ENCODE assay signal across 18 cellular contexts in genomic region chr18:7856733-7857132, GRCh38.
DNase-seq lines count a peak whose midpoint lies in the region; ATAC-seq and TF ChIP-seq lines count a peak whose summit lies in the region.
"Had no signal": no experiment of that assay in that cellular context is flagged by ENCODE, and none has a peak within 500 bp of the region (broad histone marks: within the 10 kb centered on the region; RNA-seq: fewer than 3 reads in every experiment).

No MANE protein-coding gene starts in this region.

- ATAC-seq in GM21737 (IDR thresholded peaks at IDR 0.05; ENCODE audit: unreplicated experiment) (no peak), HG02588 (IDR thresholded peaks at IDR 0.05; ENCODE audit: unreplicated experiment) (no peak)
- ATAC-seq: activated naive CD4-positive, alpha-beta T cell treated with anti-CD3 and anti-CD28 coated beads, Interleukin-2, amount 50 U/mL, for 72 hours; left ventricle myocardium superior had no signal

- H3K4me2 ChIP-seq in mammary epithelial cell (ENCODE audit: insufficient read depth, low read depth, low read length) = no peak overlapping the region

- H3K4me1 ChIP-seq in mammary epithelial cell (ENCODE audit: insufficient read depth, low read length) = peaks cover 22% of the 10 kb centered on the region

- H2AFZ ChIP-seq in mammary epithelial cell (ENCODE audit: low read depth, low read length) = no peak overlapping the region

- H3K9ac ChIP-seq in mammary epithelial cell (ENCODE audit: insufficient read depth, low read length) = no peak overlapping the region

- no peaks in the 10 kb centered on the region for H3K27me3 ChIP-seq in mammary epithelial cell (ENCODE audit: insufficient read depth, low read length)
- H3K27me3 ChIP-seq: pancreas had no signal

- peaks cover 4% of the 10 kb centered on the region for H3K9me3 Mint-ChIP-seq in Calu3 (ENCODE audit: low read depth, unreplicated experiment)
- H3K9me3 Mint-ChIP-seq: CD4-positive, alpha-beta T cell had no signal

- no peak overlapping the region for H3K4me3 ChIP-seq in mammary epithelial cell (replicated peaks in 1 of 3; ENCODE audit: insufficient read depth in 1 of 3, low read depth in 2 of 3, low read length in 3 of 3)
- H3K4me3 ChIP-seq: pancreas, skin epidermis had no signal

- peaks cover 2% of the 10 kb centered on the region for H3K79me2 ChIP-seq in mammary epithelial cell (ENCODE audit: insufficient read depth, low read length)

- peaks cover 26% of the 10 kb centered on the region for H3K4me1 Mint-ChIP-seq in Calu3 (ENCODE audit: low read depth, unreplicated experiment)

- BruUV-seq in Calu3 (replicated peaks; lab: Mats Ljungman, UMichigan) = no TSS peak
- no TSS peak for BruUV-seq in mammary epithelial cell (replicated peaks; lab: Mats Ljungman, UMichigan)

- in situ Hi-C loops in mammary epithelial cell (cut with MboI; ENCODE audit: low sequenced_read_pairs in 2 of 2) = no loop called here

- CTCF ChIA-PET in Calu3 (lab: Charles Lee) = no interaction called here
- CTCF ChIA-PET in mammary epithelial cell (lab: Charles Lee; ENCODE audit: low non-redundant PET) = no interaction called here

- no peaks in the 10 kb centered on the region for H3K36me3 ChIP-seq in mammary epithelial cell (ENCODE audit: insufficient read depth, low read length)
- H3K36me3 ChIP-seq: pancreas had no signal

- H3K4me3 Mint-ChIP-seq in Calu3 (ENCODE audit: low read depth, unreplicated experiment) = no peak overlapping the region
- H3K4me3 Mint-ChIP-seq: CD4-positive, alpha-beta T cell had no signal

- H4K20me1 ChIP-seq in mammary epithelial cell (ENCODE audit: insufficient read depth, low read length) = no peaks in the 10 kb centered on the region

- H3K27me3 Mint-ChIP-seq in Calu3 (ENCODE audit: unreplicated experiment) = no peaks in the 10 kb centered on the region
- H3K27me3 Mint-ChIP-seq: CD4-positive, alpha-beta T cell had no signal

- TF ChIP-seq CTCF in Calu3 (IDR thresholded peaks at IDR 0.05; ENCODE audit: unreplicated experiment) (no peak), mammary epithelial cell (conservative IDR thresholded peaks at IDR 0.05 in 1 of 2, IDR thresholded peaks at IDR 0.05 in 1 of 2; ENCODE audit: extremely low read depth in 1 of 2, insufficient read depth in 1 of 2, low read depth in 1 of 2, low read length in 2 of 2) (no peak)

- WGBS in mammary epithelial cell (ENCODE audit: low coverage, missing lambda C conversion rate) = 64% methylated on average over 2 of the region's 2 CpGs

- DNase-seq in Calu3 (no peak), M059J (ENCODE audit: low read depth) (peak; percentile 69), mammary epithelial cell (peak; percentile 74), kidney tubule cell (ENCODE audit: low spot score) (peak; percentile 60), GDM1 (lab: John Stamatoyannopoulos, UW) (no peak), NCI-H748 treated with DMSO at 0.1 percent for 48 hours (lab: John Stamatoyannopoulos, UW) (no peak)
- DNase-seq: activated CD4-positive, alpha-beta T cell treated with anti-CD3 and anti-CD28 coated beads, Interleukin-2, amount 50 U/mL, for 4 hours; activated T-cell treated with anti-CD3 and anti-CD28 coated beads, Interleukin-2, amount 50 U/mL, for 1 hour; CD4-positive, alpha-beta T cell; left ventricle myocardium superior; NCI-H187; pancreas; stimulated activated CD4-positive, alpha-beta T cell treated with anti-CD3 and anti-CD28 coated beads, Interleukin-4, amount 100 ng/mL, for 24 hours; substantia nigra had no signal

- H3K9me3 ChIP-seq in mammary epithelial cell (replicated peaks; ENCODE audit: insufficient read depth, low read length) = no peaks in the 10 kb centered on the region
- H3K9me3 ChIP-seq: pancreas had no signal

- intact Hi-C loops in Calu3 (cut with micrococcal nuclease; ENCODE audit: unreplicated experiment) = no loop called here
- intact Hi-C loops in mammary epithelial cell (cut with micrococcal nuclease) = loop anchor here (2.0 kb wide), 1 partner anchor 14 kb away; no protein-coding TSS in a partner anchor

- peak overlapping the region; percentile 43 for H3K27ac ChIP-seq in mammary epithelial cell (ENCODE audit: insufficient read depth, low read depth, low read length)
- H3K27ac ChIP-seq: pancreas, skin epidermis had no signal

- dilution Hi-C loops in mammary epithelial cell (cut with HindIII; ENCODE audit: low sequenced_read_pairs) = no loop called here

- H3K36me3 Mint-ChIP-seq in Calu3 (ENCODE audit: insufficient read depth, unreplicated experiment) = no peaks in the 10 kb centered on the region
- H3K36me3 Mint-ChIP-seq: activated naive CD4-positive, alpha-beta T cell treated with anti-CD3 and anti-CD28 coated beads, Interleukin-2, amount 50 U/mL, for 72 hours had no signal

- H3K27ac Mint-ChIP-seq in Calu3 (ENCODE audit: unreplicated experiment) = peak overlapping the region; percentile 45
- H3K27ac Mint-ChIP-seq: activated naive CD4-positive, alpha-beta T cell treated with anti-CD3 and anti-CD28 coated beads, Interleukin-2, amount 50 U/mL, for 72 hours; CD4-positive, alpha-beta T cell had no signal

Comparison
In these comparisons a context has a peak if more than half of its experiments do, and no peak if none do; other contexts are left out.
1. DNase-seq: peak in M059J (single experiment), mammary epithelial cell (single experiment) and kidney tubule cell (single experiment); none in Calu3 (single experiment), GDM1 (single experiment) and NCI-H748 treated with DMSO at 0.1 percent for 48 hours (single experiment).